In the genomic region with DNA sequence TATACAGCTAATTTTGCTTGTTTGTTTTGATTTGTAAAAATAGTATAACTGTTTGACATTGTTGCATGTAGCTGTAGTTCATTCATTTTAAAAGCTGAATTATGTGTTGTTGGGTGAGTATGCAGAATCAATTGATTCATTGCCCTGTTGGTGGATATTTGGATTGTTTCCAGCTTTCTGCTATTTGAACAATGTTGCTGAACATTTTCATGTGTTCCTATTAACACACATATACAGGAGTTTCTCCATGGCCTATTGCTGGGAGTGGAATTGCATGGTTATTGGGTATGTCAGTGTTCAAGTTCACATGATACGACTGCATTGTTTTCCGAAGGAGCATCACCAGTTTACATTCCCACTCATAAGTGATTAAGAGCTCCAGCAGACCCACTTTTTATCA, we compare ENCODE assay signal across 25 cellular contexts.
DNase-seq lines count a peak whose midpoint lies in the region; ATAC-seq and TF ChIP-seq lines count a peak whose summit lies in the region.
"Had no signal": no experiment of that assay in that cellular context is flagged by ENCODE, and none has a peak within 500 bp of the region (broad histone marks: within the 10 kb centered on the region; RNA-seq: fewer than 3 reads in every experiment).

No MANE protein-coding gene starts in this region.

- DNase-seq in Caco-2 (no peak), NCI-H69 (lab: John Stamatoyannopoulos, UW) (peak; percentile 40), dermis blood vessel endothelial cell (peak; percentile 45), lung microvascular endothelial cell (ENCODE audit: low read depth in 2 of 2) (peak; percentile 39 to 64), NCI-H146 (lab: John Stamatoyannopoulos, UW) (no peak), HUDEP-2 (lab: John Stamatoyannopoulos, UW; ENCODE audit: unreplicated experiment in 76 of 76) (no peak)
- no peak for DNase-seq in stimulated activated effector memory CD8-positive, alpha-beta T cell treated with anti-CD3 and anti-CD28 coated beads, Interleukin-12 subunit alpha, Interleukin-12 subunit beta, amount 100 ng/mL, for 72 hours (ENCODE audit: low spot score in 2 of 2)
- DNase-seq: activated CD4-positive, alpha-beta T cell treated with anti-CD3 and anti-CD28 coated beads for 36 hours; activated naive CD4-positive, alpha-beta T cell treated with anti-CD3 and anti-CD28 coated beads, Interleukin-2, amount 50 U/mL, for 16 hours; aorta; C1 segment of cervical spinal cord; HCEC 1CT; hypothalamus; left ventricle myocardium superior; NCI-H1436 treated with DMSO at 0.1 percent for 48 hours; NCI-H510A; ovary; RPMI8226; T-helper 2 cell; testis had no signal

- intact Hi-C loops in Caco-2 (cut with micrococcal nuclease; ENCODE audit: unreplicated experiment): loop anchor here (5.0 kb wide), 1 partner anchor 403 kb away; no protein-coding TSS in a partner anchor

- peak overlapping the region; percentile 14 for H3K27ac Mint-ChIP-seq in Caco-2 (ENCODE audit: unreplicated experiment)
- no peak overlapping the region for H3K27ac Mint-ChIP-seq in stimulated activated effector memory CD8-positive, alpha-beta T cell treated with anti-CD3 and anti-CD28 coated beads, Interleukin-12 subunit alpha, Interleukin-12 subunit beta, amount 100 ng/mL, for 72 hours
- H3K27ac Mint-ChIP-seq: activated CD4-positive, alpha-beta T cell treated with anti-CD3 and anti-CD28 coated beads for 36 hours; natural killer cell treated with Interleukin-12 subunit alpha and Interleukin-12 subunit beta and Interleukin-15 and Interleukin-18, amount 100 ng/mL, for 72 hours; stimulated activated memory B cell treated with anti-CD40 and anti-IgM and Interleukin-4, amounts not matched to agents 10 μg/mL and 1 μg/mL and 100 μg/mL, for 72 hours had no signal

- no peak overlapping the region for H3K4me3 Mint-ChIP-seq in Caco-2 (ENCODE audit: unreplicated experiment)
- H3K4me3 Mint-ChIP-seq in stimulated activated effector memory CD8-positive, alpha-beta T cell treated with anti-CD3 and anti-CD28 coated beads, Interleukin-12 subunit alpha, Interleukin-12 subunit beta, amount 100 ng/mL, for 72 hours: no peak overlapping the region
- H3K4me3 Mint-ChIP-seq: activated CD4-positive, alpha-beta T cell treated with anti-CD3 and anti-CD28 coated beads for 36 hours; natural killer cell treated with Interleukin-12 subunit alpha and Interleukin-12 subunit beta and Interleukin-15 and Interleukin-18, amount 100 ng/mL, for 72 hours; stimulated activated memory B cell treated with anti-CD40 and anti-IgM and Interleukin-4, amounts not matched to agents 10 μg/mL and 1 μg/mL and 100 μg/mL, for 72 hours had no signal

- no peak for ATAC-seq in HG03432 (IDR thresholded peaks at IDR 0.05; ENCODE audit: unreplicated experiment)
- ATAC-seq in stimulated activated effector memory CD8-positive, alpha-beta T cell treated with anti-CD3 and anti-CD28 coated beads, Interleukin-12 subunit alpha, Interleukin-12 subunit beta, amount 100 ng/mL, for 72 hours: no peak
- ATAC-seq: activated CD4-positive, alpha-beta T cell treated with anti-CD3 and anti-CD28 coated beads for 36 hours; left ventricle myocardium superior; natural killer cell treated with Interleukin-12 subunit alpha and Interleukin-12 subunit beta and Interleukin-15 and Interleukin-18, amount 100 ng/mL, for 72 hours; stimulated activated memory B cell treated with anti-CD40 and anti-IgM and Interleukin-4, amounts not matched to agents 10 μg/mL and 1 μg/mL and 100 μg/mL, for 72 hours had no signal

- H3K4me3 ChIP-seq in Caco-2 (ENCODE audit: low read depth, low read length): no peak overlapping the region
- H3K4me3 ChIP-seq: ovary, SK-N-MC, testis, vagina had no signal

- peaks cover 14% of the 10 kb centered on the region for H3K36me3 Mint-ChIP-seq in Caco-2 (ENCODE audit: insufficient read depth, unreplicated experiment)
- no peaks in the 10 kb centered on the region for H3K36me3 Mint-ChIP-seq in stimulated activated effector memory CD8-positive, alpha-beta T cell treated with anti-CD3 and anti-CD28 coated beads, Interleukin-12 subunit alpha, Interleukin-12 subunit beta, amount 100 ng/mL, for 72 hours
- H3K36me3 Mint-ChIP-seq: natural killer cell treated with Interleukin-12 subunit alpha and Interleukin-12 subunit beta and Interleukin-15 and Interleukin-18, amount 100 ng/mL, for 72 hours; stimulated activated memory B cell treated with anti-CD40 and anti-IgM and Interleukin-4, amounts not matched to agents 10 μg/mL and 1 μg/mL and 100 μg/mL, for 72 hours had no signal

- H3K4me1 ChIP-seq in Caco-2: peaks cover 64% of the 10 kb centered on the region

- no peaks in the 10 kb centered on the region for H3K27me3 ChIP-seq in Caco-2 (replicated peaks; ENCODE audit: control insufficient read depth, insufficient read depth, low read length)
- H3K27me3 ChIP-seq: ovary, testis, vagina had no signal

- H3K4me1 Mint-ChIP-seq in Caco-2 (ENCODE audit: low read depth, unreplicated experiment): peaks cover 47% of the 10 kb centered on the region
- no peaks in the 10 kb centered on the region for H3K4me1 Mint-ChIP-seq in stimulated activated effector memory CD8-positive, alpha-beta T cell treated with anti-CD3 and anti-CD28 coated beads, Interleukin-12 subunit alpha, Interleukin-12 subunit beta, amount 100 ng/mL, for 72 hours
- H3K4me1 Mint-ChIP-seq: activated CD4-positive, alpha-beta T cell treated with anti-CD3 and anti-CD28 coated beads for 36 hours; stimulated activated memory B cell treated with anti-CD40 and anti-IgM and Interleukin-4, amounts not matched to agents 10 μg/mL and 1 μg/mL and 100 μg/mL, for 72 hours had no signal

- BruUV-seq in Caco-2 (replicated peaks; lab: Mats Ljungman, UMichigan): no TSS peak

- H3K36me3 ChIP-seq in Caco-2 (ENCODE audit: control insufficient read depth, insufficient read depth, low read length): no peaks in the 10 kb centered on the region; the same call in 1 of the 2 replicates
- H3K36me3 ChIP-seq: ovary, vagina had no signal

- H3K27me3 Mint-ChIP-seq in Caco-2 (ENCODE audit: insufficient read depth, unreplicated experiment): no peaks in the 10 kb centered on the region
- H3K27me3 Mint-ChIP-seq: stimulated activated memory B cell treated with anti-CD40 and anti-IgM and Interleukin-4, amounts not matched to agents 10 μg/mL and 1 μg/mL and 100 μg/mL, for 72 hours had no signal

- TF ChIP-seq CTCF in Caco-2 (IDR thresholded peaks at IDR 0.05; ENCODE audit: insufficient read depth in 1 of 2, low read depth in 1 of 2, low read length in 1 of 2, severe bottlenecking in 1 of 2, unreplicated experiment in 1 of 2): no peak

- H3K9me3 Mint-ChIP-seq in Caco-2 (ENCODE audit: unreplicated experiment): peaks cover 12% of the 10 kb centered on the region
- H3K9me3 Mint-ChIP-seq in stimulated activated effector memory CD8-positive, alpha-beta T cell treated with anti-CD3 and anti-CD28 coated beads, Interleukin-12 subunit alpha, Interleukin-12 subunit beta, amount 100 ng/mL, for 72 hours: no peaks in the 10 kb centered on the region
- H3K9me3 Mint-ChIP-seq: stimulated activated memory B cell treated with anti-CD40 and anti-IgM and Interleukin-4, amounts not matched to agents 10 μg/mL and 1 μg/mL and 100 μg/mL, for 72 hours had no signal

- CTCF ChIA-PET in Caco-2 (lab: Charles Lee): interaction anchor here (0.6 kb wide), 1 partner anchor 118 kb away, joined by 3 read pairs; no protein-coding TSS in a partner anchor

- H3K9me3 ChIP-seq in Caco-2: no peaks in the 10 kb centered on the region
- H3K9me3 ChIP-seq: ovary, testis, vagina had no signal

- POLR2A ChIA-PET in Caco-2 (lab: Charles Lee): no interaction called here

Comparison
In these comparisons a context has a peak if more than half of its experiments do, and no peak if none do; other contexts are left out.
1. DNase-seq: peak in NCI-H69 (single experiment), dermis blood vessel endothelial cell (single experiment) and lung microvascular endothelial cell (2 of 2); none in Caco-2 (0 of 2), NCI-H146 (single experiment), HUDEP-2 (0 of 76) and stimulated activated effector memory CD8-positive, alpha-beta T cell treated with anti-CD3 and anti-CD28 coated beads, Interleukin-12 subunit alpha, Interleukin-12 subunit beta, amount 100 ng/mL, for 72 hours (0 of 2).